ENCODE assay signal across 20 cellular contexts in the genomic region with DNA sequence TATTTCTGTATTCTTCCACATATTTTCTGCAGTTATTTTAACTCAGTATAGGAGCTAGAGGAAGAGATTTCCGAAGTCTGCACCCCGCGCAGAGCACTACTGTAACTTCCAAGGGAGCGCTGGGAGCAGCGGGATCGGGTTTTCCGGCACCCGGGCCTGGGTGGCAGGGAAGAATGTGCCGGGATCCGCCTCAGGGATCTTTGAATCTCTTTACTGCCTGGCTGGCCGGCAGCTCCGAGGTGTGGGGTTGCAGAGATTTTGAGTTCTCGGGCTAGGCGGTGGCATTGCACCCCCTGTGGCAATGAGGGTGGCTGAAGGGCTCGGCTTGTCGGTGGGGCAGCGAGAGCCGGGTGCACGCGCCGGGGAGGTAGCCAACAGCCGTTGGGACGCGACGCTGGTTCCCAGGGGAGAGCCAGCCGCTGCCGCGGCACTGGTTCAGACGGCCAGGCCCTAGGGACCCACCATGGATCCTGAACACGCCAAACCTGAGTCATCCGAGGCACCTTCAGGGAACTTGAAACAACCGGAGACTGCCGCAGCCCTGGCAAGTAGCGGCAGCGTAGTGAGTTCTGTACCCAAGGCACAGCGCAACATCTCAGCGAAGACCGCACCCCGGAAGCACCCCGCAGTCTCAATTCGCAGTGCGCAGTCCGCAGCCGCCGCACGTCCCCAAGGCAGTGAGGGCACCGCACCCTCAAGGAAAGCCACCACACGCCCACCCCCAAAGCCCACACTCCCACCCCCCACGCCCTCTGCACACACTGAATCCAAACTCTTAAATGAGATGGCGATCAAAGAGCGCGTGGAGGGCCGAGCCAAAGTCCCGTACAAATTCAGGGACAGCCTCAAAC. TPM values are rescaled to one million over a fixed set of nuclear protein-coding genes. Genes with fewer than 3 reads are reported as not detected.
DNase-seq lines count a peak whose midpoint lies in the region; ATAC-seq and TF ChIP-seq lines count a peak whose summit lies in the region.
"Had no signal": no experiment of that assay in that cellular context is flagged by ENCODE, and none has a peak within 500 bp of the region (broad histone marks: within the 10 kb centered on the region; RNA-seq: fewer than 3 reads in every experiment).

A gene with protein sequence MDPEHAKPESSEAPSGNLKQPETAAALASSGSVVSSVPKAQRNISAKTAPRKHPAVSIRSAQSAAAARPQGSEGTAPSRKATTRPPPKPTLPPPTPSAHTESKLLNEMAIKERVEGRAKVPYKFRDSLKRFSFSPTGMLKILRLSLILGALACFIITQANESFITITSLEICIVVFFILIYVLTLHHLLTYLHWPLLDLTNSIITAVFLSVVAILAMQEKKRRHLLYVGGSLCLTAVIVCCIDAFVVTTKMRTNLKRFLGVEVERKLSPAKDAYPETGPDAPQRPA (plus strand): TSS at position 389 of the 851 bp plus-strand sequence. CDS start 75 bp downstream, at position 464.

- peaks cover 57% of the 10 kb centered on the region for H3K4me1 Mint-ChIP-seq in activated T-cell treated with anti-CD3 and anti-CD28 coated beads, Interleukin-2, amount 50 U/mL, for 72 hours (ENCODE audit: low read depth)
- H3K4me1 Mint-ChIP-seq in T-cell = peaks cover 27 to 36% (median 33%) of the 10 kb centered on the region in 3 donors
- H3K4me1 Mint-ChIP-seq in effector memory CD8-positive, alpha-beta T cell (ENCODE audit: low read depth in 2 of 2) = peaks cover 30 to 40% of the 10 kb centered on the region in 2 donors
- H3K4me1 Mint-ChIP-seq in stimulated activated effector memory CD8-positive, alpha-beta T cell treated with anti-CD3 and anti-CD28 coated beads, Interleukin-12 subunit alpha, Interleukin-12 subunit beta, amount 100 ng/mL, for 72 hours = peaks cover 36% of the 10 kb centered on the region

- no peak within 1 kb of the TSS for H3K27ac ChIP-seq in RWPE1
- H3K27ac ChIP-seq: BLaER1, skin epidermis, vagina, VCaP had no signal

- intact Hi-C loops in posterior vena cava (cut with DNase I) = no loop called here

- no peaks in the 10 kb centered on the region for H3K27me3 Mint-ChIP-seq in activated T-cell treated with anti-CD3 and anti-CD28 coated beads, Interleukin-2, amount 50 U/mL, for 72 hours (ENCODE audit: low read depth)
- H3K27me3 Mint-ChIP-seq in T-cell = no peaks in the 10 kb centered on the region
- H3K27me3 Mint-ChIP-seq in effector memory CD8-positive, alpha-beta T cell = no peaks in the 10 kb centered on the region
- H3K27me3 Mint-ChIP-seq: stimulated activated naive B cell treated with anti-CD40 and anti-IgM and Interleukin-4, amounts not matched to agents 10 μg/mL and 1 μg/mL and 100 μg/mL, for 72 hours had no signal

- TF ChIP-seq CTCF in RWPE1 (conservative IDR thresholded peaks at IDR 0.05; ENCODE audit: low read depth) = no peak

- peak within 1 kb of the TSS; percentile 82 for H3K27ac Mint-ChIP-seq in activated T-cell treated with anti-CD3 and anti-CD28 coated beads, Interleukin-2, amount 50 U/mL, for 72 hours
- peak within 1 kb of the TSS; percentile 12 to 14 for H3K27ac Mint-ChIP-seq in T-cell
- H3K27ac Mint-ChIP-seq in effector memory CD8-positive, alpha-beta T cell = peak within 1 kb of the TSS; percentile 51 to 77
- peak within 1 kb of the TSS; percentile 50 for H3K27ac Mint-ChIP-seq in stimulated activated effector memory CD8-positive, alpha-beta T cell treated with anti-CD3 and anti-CD28 coated beads, Interleukin-12 subunit alpha, Interleukin-12 subunit beta, amount 100 ng/mL, for 72 hours
- H3K27ac Mint-ChIP-seq: stimulated activated naive B cell treated with anti-CD40 and anti-IgM and Interleukin-4, amounts not matched to agents 10 μg/mL and 1 μg/mL and 100 μg/mL, for 72 hours had no signal

- H3K36me3 Mint-ChIP-seq in activated T-cell treated with anti-CD3 and anti-CD28 coated beads, Interleukin-2, amount 50 U/mL, for 72 hours (ENCODE audit: insufficient read depth in 2 of 2) = peaks cover 11 to 24% of the 10 kb centered on the region in 2 donors
- peaks cover 30% of the 10 kb centered on the region for H3K36me3 Mint-ChIP-seq in T-cell
- peaks cover 50% of the 10 kb centered on the region for H3K36me3 Mint-ChIP-seq in effector memory CD8-positive, alpha-beta T cell (ENCODE audit: insufficient read depth)
- peaks cover 89% of the 10 kb centered on the region for H3K36me3 Mint-ChIP-seq in stimulated activated effector memory CD8-positive, alpha-beta T cell treated with anti-CD3 and anti-CD28 coated beads, Interleukin-12 subunit alpha, Interleukin-12 subunit beta, amount 100 ng/mL, for 72 hours

- no peaks in the 10 kb centered on the region for H3K9me3 Mint-ChIP-seq in activated T-cell treated with anti-CD3 and anti-CD28 coated beads, Interleukin-2, amount 50 U/mL, for 72 hours
- H3K9me3 Mint-ChIP-seq in T-cell = no peaks in the 10 kb centered on the region
- no peaks in the 10 kb centered on the region for H3K9me3 Mint-ChIP-seq in effector memory CD8-positive, alpha-beta T cell
- H3K9me3 Mint-ChIP-seq in stimulated activated effector memory CD8-positive, alpha-beta T cell treated with anti-CD3 and anti-CD28 coated beads, Interleukin-12 subunit alpha, Interleukin-12 subunit beta, amount 100 ng/mL, for 72 hours = no peaks in the 10 kb centered on the region
- H3K9me3 Mint-ChIP-seq: stimulated activated naive B cell treated with anti-CD40 and anti-IgM and Interleukin-4, amounts not matched to agents 10 μg/mL and 1 μg/mL and 100 μg/mL, for 72 hours had no signal

- ATAC-seq in activated T-cell treated with anti-CD3 and anti-CD28 coated beads, Interleukin-2, amount 50 U/mL, for 72 hours (replicated peaks in 1 of 2) = no peak
- ATAC-seq in T-cell (replicated peaks in 1 of 4) = no peak
- ATAC-seq in effector memory CD8-positive, alpha-beta T cell (replicated peaks) = no peak
- no peak for ATAC-seq in stimulated activated effector memory CD8-positive, alpha-beta T cell treated with anti-CD3 and anti-CD28 coated beads, Interleukin-12 subunit alpha, Interleukin-12 subunit beta, amount 100 ng/mL, for 72 hours
- ATAC-seq in GM19351 (IDR thresholded peaks at IDR 0.05; ENCODE audit: unreplicated experiment) = no peak
- ATAC-seq: stimulated activated naive B cell treated with anti-CD40 and anti-IgM and Interleukin-4, amounts not matched to agents 10 μg/mL and 1 μg/mL and 100 μg/mL, for 72 hours had no signal

- POLR2A ChIA-PET in T-cell (lab: Charles Lee) = no interaction called here
- POLR2A ChIA-PET in RWPE1 (lab: Yijun Ruan, JAX; ENCODE audit: low non-redundant PET) = no interaction called here

- no peak for DNase-seq in activated T-cell treated with anti-CD3 and anti-CD28 coated beads, Interleukin-2, amount 50 U/mL, for 72 hours
- no peak for DNase-seq in activated T-cell treated with anti-CD3 and anti-CD28 coated beads, Interleukin-2, amount 50 U/mL, for 48 hours
- DNase-seq in T-cell (no peak), RWPE1 (ENCODE audit: low spot score) (no peak), posterior vena cava (ENCODE audit: low spot score) (no peak)
- no peak for DNase-seq in effector memory CD8-positive, alpha-beta T cell
- no peak for DNase-seq in stimulated activated effector memory CD8-positive, alpha-beta T cell treated with anti-CD3 and anti-CD28 coated beads, Interleukin-12 subunit alpha, Interleukin-12 subunit beta, amount 100 ng/mL, for 72 hours (ENCODE audit: low spot score in 2 of 2)
- DNase-seq: head of caudate nucleus; NCI-H1105 treated with DMSO at 0.1 percent for 48 hours; NCI-H2081; NCI-H226; NCI-H748 treated with DMSO at 0.1 percent for 48 hours; RPMI8226; stimulated activated CD4-positive, alpha-beta T cell treated with anti-CD3 and anti-CD28 coated beads, Interleukin-2, amount 100 ng/mL, for 48 hours; stimulated activated naive B cell treated with anti-CD40 and anti-IgM and Interleukin-4, amounts not matched to agents 10 μg/mL and 1 μg/mL and 100 μg/mL, for 72 hours had no signal

- H3K4me3 Mint-ChIP-seq in activated T-cell treated with anti-CD3 and anti-CD28 coated beads, Interleukin-2, amount 50 U/mL, for 72 hours = no peak within 1 kb of the TSS
- no peak within 1 kb of the TSS for H3K4me3 Mint-ChIP-seq in T-cell
- H3K4me3 Mint-ChIP-seq in effector memory CD8-positive, alpha-beta T cell = no peak within 1 kb of the TSS
- H3K4me3 Mint-ChIP-seq in stimulated activated effector memory CD8-positive, alpha-beta T cell treated with anti-CD3 and anti-CD28 coated beads, Interleukin-12 subunit alpha, Interleukin-12 subunit beta, amount 100 ng/mL, for 72 hours = no peak within 1 kb of the TSS
- H3K4me3 Mint-ChIP-seq: stimulated activated naive B cell treated with anti-CD40 and anti-IgM and Interleukin-4, amounts not matched to agents 10 μg/mL and 1 μg/mL and 100 μg/mL, for 72 hours had no signal

- CTCF ChIA-PET in T-cell (lab: Charles Lee) = no interaction called here
- CTCF ChIA-PET in RWPE1 (lab: Yijun Ruan, JAX) = no interaction called here

RNA-seq across cellular contexts. Expression of the gene that starts here (rescaled TPM):
- 10 to 100 TPM; 10.1 to 14.4 TPM for total RNA-seq in activated T-cell treated with anti-CD3 and anti-CD28 coated beads, Interleukin-2, amount 50 U/mL, for 72 hours
- total RNA-seq in T-cell (10 to 100 TPM in 3 of 5 donors, 1 to 10 TPM in 1, under 1 TPM in 1; 0.95 to 12.9 (median 10.3) TPM), posterior vena cava (1 to 10 TPM; 2.1 to 3.1 TPM)
- total RNA-seq: vagina had no signal

Comparison
In these comparisons a context has a peak if more than half of its experiments do, and no peak if none do; other contexts are left out.
1. H3K27ac Mint-ChIP-seq: peak in every context shown above with its lines; median percentile 82 in activated T-cell treated with anti-CD3 and anti-CD28 coated beads, Interleukin-2, amount 50 U/mL, for 72 hours; 64 in effector memory CD8-positive, alpha-beta T cell; 50 in stimulated activated effector memory CD8-positive, alpha-beta T cell treated with anti-CD3 and anti-CD28 coated beads, Interleukin-12 subunit alpha, Interleukin-12 subunit beta, amount 100 ng/mL, for 72 hours; 13 in T-cell.